In genomic region chr1:78617615-78618026, GRCh38 we compare ENCODE assay signal across 8 cellular contexts. TPM values are rescaled to one million over a fixed set of nuclear protein-coding genes. Genes with fewer than 3 reads are reported as not detected.
DNase-seq lines count a peak whose midpoint lies in the region; TF ChIP-seq lines count a peak whose summit lies in the region.

No MANE protein-coding gene starts in this region.

- DNase-seq in HFF-Myc (ENCODE audit: extremely low read depth, low read depth): peak; percentile 87
- DNase-seq in NAMALWA (ENCODE audit: low spot score): peak; percentile 91
- peak; percentile 81 for DNase-seq in SKM-1 treated with dmso at 0.1 percent for 144 hours (lab: John Stamatoyannopoulos, UW; ENCODE audit: unreplicated experiment)
- DNase-seq in amniotic stem cell (lab: John Stamatoyannopoulos, UW): peak; percentile 87
- DNase-seq in right atrium auricular region (ENCODE audit: low spot score): peak; percentile 75
- DNase-seq in retinal pigment epithelial cell (ENCODE audit: low read depth): peak; percentile 63
- DNase-seq in NK-92 treated with Interleukin-12 subunit alpha and Interleukin-12 subunit beta, amount 100 ng/mL, for 24 hours (lab: John Stamatoyannopoulos, UW): no peak

- H3K4me3 ChIP-seq in HFF-Myc (replicated peaks; ENCODE audit: low read depth, low read length) (no peak overlapping the region), right atrium auricular region (no peak overlapping the region), retinal pigment epithelial cell (ENCODE audit: low read length) (no peak overlapping the region)

- peaks cover 0 to 8% of the 10 kb centered on the region in 2 donors for H3K4me1 ChIP-seq in right atrium auricular region

- peak overlapping the region; percentile 11 to 80 for H3K27ac ChIP-seq in right atrium auricular region

- no peaks in the 10 kb centered on the region for H3K36me3 ChIP-seq in right atrium auricular region

- H3K9me3 ChIP-seq in right atrium auricular region: no peaks in the 10 kb centered on the region

- peak; percentile 80 for TF ChIP-seq CTCF in GM12873 (IDR thresholded peaks at IDR 0.05; ENCODE audit: insufficient read depth, low read depth, low read length, missing control alignments)
- peak; percentile 80 for TF ChIP-seq CTCF in HFF-Myc (IDR thresholded peaks at IDR 0.05; ENCODE audit: low read depth, low read length, missing control alignments)
- peak; percentile 58 to 90 for TF ChIP-seq CTCF in right atrium auricular region (IDR thresholded peaks at IDR 0.05)
- TF ChIP-seq CTCF in retinal pigment epithelial cell (conservative IDR thresholded peaks at IDR 0.05; ENCODE audit: low read depth, low read length): peak; percentile 89

- no peaks in the 10 kb centered on the region for H3K27me3 ChIP-seq in right atrium auricular region

RNA-seq across cellular contexts. Expression of gene IFI44L, which starts 2.6 kb away (rescaled TPM):
- 1 to 10 TPM; 3.3 to 4.4 TPM for total RNA-seq in right atrium auricular region

RNA-seq across cellular contexts. Expression of gene IFI44, which starts 32.0 kb away (rescaled TPM):
- 1 to 10 TPM; 6.9 to 8.1 TPM for total RNA-seq in right atrium auricular region
